ENCODE assay signal across 1 cellular context in genomic region chr15:61049934-61050333, GRCh38.
TF ChIP-seq lines count a peak whose summit lies in the region.

No MANE protein-coding gene starts in this region.

TF ChIP-seq in HepG2, 621 proteins besides CTCF, POLR2A, EP300 and RAD21 (continued from another document and continues in another):
- TF ChIP-seq AFF4 (CRISPR knock-in tag; IDR thresholded peaks at IDR 0.05) = no peak
- no peak for TF ChIP-seq CSRNP2 (CRISPR knock-in tag; conservative IDR thresholded peaks at IDR 0.05; ENCODE audit: low read depth)
- TF ChIP-seq DBP (CRISPR knock-in tag; IDR thresholded peaks at IDR 0.05; ENCODE audit: not compliant biosample characterization) = no peak
- TF ChIP-seq FOXO1 (CRISPR knock-in tag; IDR thresholded peaks at IDR 0.05) = peak; percentile 53; the same call in 1 of the 2 replicates
- TF ChIP-seq NPAS2 (CRISPR knock-in tag; IDR thresholded peaks at IDR 0.05; ENCODE audit: borderline replicate concordance) = no peak
- no peak for TF ChIP-seq SIN3B (IDR thresholded peaks at IDR 0.05; ENCODE audit: low read length)
- no peak for TF ChIP-seq ZNF615 (CRISPR knock-in tag; IDR thresholded peaks at IDR 0.05; ENCODE audit: borderline replicate concordance)
- TF ChIP-seq MXI1 (IDR thresholded peaks at IDR 0.05; ENCODE audit: borderline replicate concordance, low read depth, low read length) = no peak
- no peak for TF ChIP-seq ZNF414 (CRISPR knock-in tag; IDR thresholded peaks at IDR 0.05)
- TF ChIP-seq ZNF292 (CRISPR knock-in tag; IDR thresholded peaks at IDR 0.05; ENCODE audit: borderline replicate concordance, low read depth) = no peak
- TF ChIP-seq ARID5B (CRISPR knock-in tag; IDR thresholded peaks at IDR 0.05) = peak; percentile 78
- peak; percentile 58 for TF ChIP-seq TBX2 (CRISPR knock-in tag; IDR thresholded peaks at IDR 0.05; ENCODE audit: borderline replicate concordance)
- peak; percentile 55; the same call in 1 of the 2 replicates for TF ChIP-seq MLX (CRISPR knock-in tag; IDR thresholded peaks at IDR 0.05)
- 0 out of 2 replicates have a peak, but pooled peaks have one; percentile 21 for TF ChIP-seq HDAC2 (CRISPR knock-in tag; IDR thresholded peaks at IDR 0.05)
- TF ChIP-seq RBM22 (optimal IDR thresholded peaks at IDR 0.05; ENCODE audit: low read length) = no peak
- TF ChIP-seq HDAC1 (CRISPR knock-in tag; IDR thresholded peaks at IDR 0.05) = peak; percentile 38; the same call in 1 of the 2 replicates
- TF ChIP-seq JARID2 (CRISPR knock-in tag; IDR thresholded peaks at IDR 0.05; ENCODE audit: insufficient replicate concordance) = no peak
- TF ChIP-seq ZKSCAN1 (IDR thresholded peaks at IDR 0.05; ENCODE audit: low read length) = no peak
- TF ChIP-seq ZNF629 (CRISPR knock-in tag; conservative IDR thresholded peaks at IDR 0.05) = 0 out of 2 replicates have a peak, but pooled peaks have one; percentile 18
- TF ChIP-seq CENPT (CRISPR knock-in tag; IDR thresholded peaks at IDR 0.05; ENCODE audit: low read depth) = no peak
- peak; percentile 46; the same call in 1 of the 2 replicates for TF ChIP-seq MED1 (CRISPR knock-in tag; IDR thresholded peaks at IDR 0.05)
- TF ChIP-seq ZMAT3 (CRISPR knock-in tag; conservative IDR thresholded peaks at IDR 0.05) = no peak
- TF ChIP-seq CBX5 (CRISPR knock-in tag; IDR thresholded peaks at IDR 0.05; ENCODE audit: borderline replicate concordance) = no peak
- no peak for TF ChIP-seq MIER3 (CRISPR knock-in tag; IDR thresholded peaks at IDR 0.05; ENCODE audit: borderline replicate concordance)
- no peak for TF ChIP-seq ZFP82 (CRISPR knock-in tag; IDR thresholded peaks at IDR 0.05; ENCODE audit: borderline replicate concordance)
- peak; percentile 67 for TF ChIP-seq FOXA3 (CRISPR knock-in tag; IDR thresholded peaks at IDR 0.05)
- no peak for TF ChIP-seq ZNF441 (CRISPR knock-in tag; IDR thresholded peaks at IDR 0.05; ENCODE audit: borderline replicate concordance)
- peak; percentile 84 for TF ChIP-seq SALL1 (CRISPR knock-in tag; IDR thresholded peaks at IDR 0.05)
- TF ChIP-seq ZNF275 (CRISPR knock-in tag; IDR thresholded peaks at IDR 0.05; ENCODE audit: borderline replicate concordance) = no peak
- no peak for TF ChIP-seq IRF2 (CRISPR knock-in tag; IDR thresholded peaks at IDR 0.05)
- peak; percentile 79 for TF ChIP-seq JUND (CRISPR knock-in tag; IDR thresholded peaks at IDR 0.05)
- TF ChIP-seq HOXD1 (CRISPR knock-in tag; IDR thresholded peaks at IDR 0.05) = no peak
- no peak for TF ChIP-seq NR2F6 (IDR thresholded peaks at IDR 0.05)
- TF ChIP-seq NR2F6 (CRISPR knock-in tag; IDR thresholded peaks at IDR 0.05) = 0 out of 2 replicates have a peak, but pooled peaks have one; percentile 16
- TF ChIP-seq FOXP1 (IDR thresholded peaks at IDR 0.05) = no peak
- TF ChIP-seq FOXP1 (CRISPR knock-in tag; IDR thresholded peaks at IDR 0.05) = 0 out of 2 replicates have a peak, but pooled peaks have one; percentile 30
- no peak for TF ChIP-seq XRCC5 (optimal IDR thresholded peaks at IDR 0.05; ENCODE audit: low read length)
- no peak for TF ChIP-seq MYC (CRISPR knock-in tag; IDR thresholded peaks at IDR 0.05; ENCODE audit: borderline replicate concordance)
- TF ChIP-seq NRL (CRISPR knock-in tag; IDR thresholded peaks at IDR 0.05; ENCODE audit: borderline replicate concordance) = no peak
- no peak for TF ChIP-seq ZFP36 (IDR thresholded peaks at IDR 0.05; ENCODE audit: borderline replicate concordance, low read depth, low read length, partially characterized antibody)
- TF ChIP-seq HMG20A (CRISPR knock-in tag; IDR thresholded peaks at IDR 0.05; ENCODE audit: borderline replicate concordance) = peak; percentile 21; the same call in 1 of the 2 replicates
- TF ChIP-seq KLF9 (CRISPR knock-in tag; IDR thresholded peaks at IDR 0.05; ENCODE audit: low read depth) = no peak
- TF ChIP-seq ATF7 (IDR thresholded peaks at IDR 0.05) = no peak
- no peak for TF ChIP-seq ATF7 (CRISPR knock-in tag; IDR thresholded peaks at IDR 0.05)
- TF ChIP-seq GATAD2A (CRISPR knock-in tag; IDR thresholded peaks at IDR 0.05) = peak; percentile 64; the same call in 1 of the 2 replicates
- TF ChIP-seq EEA1 (CRISPR knock-in tag; IDR thresholded peaks at IDR 0.05; ENCODE audit: borderline replicate concordance) = no peak
- TF ChIP-seq ZNF326 (CRISPR knock-in tag; IDR thresholded peaks at IDR 0.05; ENCODE audit: borderline replicate concordance) = no peak
- TF ChIP-seq SMAD9 (CRISPR knock-in tag; IDR thresholded peaks at IDR 0.05) = no peak
- 0 out of 2 replicates have a peak, but pooled peaks have one; percentile 24 for TF ChIP-seq ZBTB43 (CRISPR knock-in tag; conservative IDR thresholded peaks at IDR 0.05)
- TF ChIP-seq NFIB (CRISPR knock-in tag; IDR thresholded peaks at IDR 0.05; ENCODE audit: borderline replicate concordance) = no peak
- no peak for TF ChIP-seq SRF (IDR thresholded peaks at IDR 0.05; ENCODE audit: low read depth, low read length)
- TF ChIP-seq ZSCAN30 (CRISPR knock-in tag; IDR thresholded peaks at IDR 0.05) = no peak
- TF ChIP-seq ZNF782 (CRISPR knock-in tag; IDR thresholded peaks at IDR 0.05; ENCODE audit: borderline replicate concordance) = no peak
- TF ChIP-seq ATF1 (CRISPR knock-in tag; IDR thresholded peaks at IDR 0.05) = no peak
- 0 out of 2 replicates have a peak, but pooled peaks have one; percentile 23 for TF ChIP-seq KAT8 (CRISPR knock-in tag; IDR thresholded peaks at IDR 0.05)
- TF ChIP-seq TEAD3 (CRISPR knock-in tag; optimal IDR thresholded peaks at IDR 0.05; ENCODE audit: borderline replicate concordance) = peak; percentile 34
- TF ChIP-seq ZNF235 (CRISPR knock-in tag; IDR thresholded peaks at IDR 0.05; ENCODE audit: borderline replicate concordance) = no peak
- 0 out of 2 replicates have a peak, but pooled peaks have one; percentile 25 for TF ChIP-seq ZGPAT (CRISPR knock-in tag; IDR thresholded peaks at IDR 0.05)
